15 cellular contexts compared by ENCODE assay signal in genomic region chr21:28959367-28960099, GRCh38. TPM values are rescaled to one million over a fixed set of nuclear protein-coding genes. Genes with fewer than 3 reads are reported as not detected.
A peak's percentile ranks its signal among the peaks of the same experiment; 100 is the strongest.
DNase-seq lines count a peak whose midpoint lies in the region; ATAC-seq and TF ChIP-seq lines count a peak whose summit lies in the region.
"Had no signal": no experiment of that assay in that cellular context is flagged by ENCODE, and none has a peak within 500 bp of the region (broad histone marks: within the 10 kb centered on the region; RNA-seq: fewer than 3 reads in every experiment).

No MANE protein-coding gene starts in this region.

- CTCF ChIA-PET in BJ (lab: Yijun Ruan, JAX) = interaction anchor here (2.2 kb wide), 1 partner anchor 11 kb away, joined by 6 read pairs; no protein-coding TSS in a partner anchor
- CTCF ChIA-PET in CD8-positive, alpha-beta memory T cell (lab: Charles Lee) = no interaction called here

- ATAC-seq in HG03097 (IDR thresholded peaks at IDR 0.05; ENCODE audit: low FRiP score, unreplicated experiment) = no peak
- ATAC-seq: activated T-cell treated with anti-CD3 and anti-CD28 coated beads, Interleukin-2, amount 50 U/mL, for 4 hours had no signal

- H3K4me1 ChIP-seq in mesodermal cell (ENCODE audit: control insufficient read depth, insufficient read depth, low read length, poor library complexity, severe bottlenecking) = no peaks in the 10 kb centered on the region
- no peaks in the 10 kb centered on the region for H3K4me1 ChIP-seq in CD8-positive, alpha-beta memory T cell (ENCODE audit: insufficient read depth, low read length)
- H3K4me1 ChIP-seq: tibial nerve had no signal

- no peaks in the 10 kb centered on the region for H3K9me3 ChIP-seq in mesodermal cell (ENCODE audit: control insufficient read depth, low read length)
- no peaks in the 10 kb centered on the region for H3K9me3 ChIP-seq in CD8-positive, alpha-beta memory T cell (ENCODE audit: low read length)
- H3K9me3 ChIP-seq: sigmoid colon, tibial nerve had no signal

- no peak overlapping the region for H3K4me3 Mint-ChIP-seq in CD8-positive, alpha-beta memory T cell
- H3K4me3 Mint-ChIP-seq: activated T-cell treated with anti-CD3 and anti-CD28 coated beads, Interleukin-2, amount 50 U/mL, for 4 hours had no signal

- POLR2A ChIA-PET in BJ (lab: Charles Lee) = no interaction called here
- POLR2A ChIA-PET in CD8-positive, alpha-beta memory T cell (lab: Charles Lee) = interaction anchor here (0.6 kb wide), 1 partner anchor 9 kb away, joined by 4 read pairs; no protein-coding TSS in a partner anchor

- no peaks in the 10 kb centered on the region for H3K9me3 Mint-ChIP-seq in CD8-positive, alpha-beta memory T cell
- H3K9me3 Mint-ChIP-seq: activated T-cell treated with anti-CD3 and anti-CD28 coated beads, Interleukin-2, amount 50 U/mL, for 4 hours had no signal

- peaks cover 15 to 87% (median 32%) of the 10 kb centered on the region in 3 donors for H3K36me3 Mint-ChIP-seq in CD8-positive, alpha-beta memory T cell

- H3K4me1 Mint-ChIP-seq in CD8-positive, alpha-beta memory T cell = peaks cover 9 to 18% (median 12%) of the 10 kb centered on the region in 3 donors

- H3K27me3 ChIP-seq in BJ (ENCODE audit: control insufficient read depth, insufficient read depth, low read length) = no peaks in the 10 kb centered on the region
- H3K27me3 ChIP-seq in CD8-positive, alpha-beta memory T cell (ENCODE audit: insufficient read depth, low read length, poor library complexity, severe bottlenecking) = no peaks in the 10 kb centered on the region
- H3K27me3 ChIP-seq: sigmoid colon, tibial nerve had no signal

- WGBS in mesodermal cell (ENCODE audit: insufficient coverage in 2 of 2), 2 experiments = 88 to 100% methylated on average over 2 to 4 of the region's 7 CpGs

- H3K4me3 ChIP-seq in BJ (ENCODE audit: low read depth, low read length) = no peak overlapping the region
- H3K4me3 ChIP-seq in mesodermal cell (ENCODE audit: extremely low read depth, insufficient read depth, low read length, poor library complexity, severe bottlenecking) = no peak overlapping the region
- H3K4me3 ChIP-seq in CD8-positive, alpha-beta memory T cell (ENCODE audit: low read length) = no peak overlapping the region
- H3K4me3 ChIP-seq: sigmoid colon, tibial nerve had no signal

- DNase-seq in BJ (ENCODE audit: low read depth) (peak; percentile 31), NCI-H226 (peak; percentile 76), dedifferentiated amniotic fluid mesenchymal stem cell (ENCODE audit: extremely low spot score) (peak; percentile 63), mesenteric fat pad (ENCODE audit: low spot score) (no peak)
- DNase-seq in stimulated activated CD4-positive, alpha-beta T cell treated with anti-CD3 and anti-CD28 coated beads, Interleukin-4, amount 100 ng/mL, for 24 hours = no peak
- DNase-seq in CD8-positive, alpha-beta memory T cell = no peak
- DNase-seq: activated T-cell treated with anti-CD3 and anti-CD28 coated beads, Interleukin-2, amount 50 U/mL, for 4 hours; cerebellar nuclear complex; GOT3; hypothalamus; RPMI8226; sigmoid colon had no signal

- H3K27ac ChIP-seq in mesodermal cell (ENCODE audit: low read depth, low read length, severe bottlenecking) = peak overlapping the region; percentile 24
- no peak overlapping the region for H3K27ac ChIP-seq in CD8-positive, alpha-beta memory T cell (ENCODE audit: low read depth, low read length)
- H3K27ac ChIP-seq: sigmoid colon had no signal

- H3K27ac Mint-ChIP-seq in CD8-positive, alpha-beta memory T cell = no peak overlapping the region

- no peaks in the 10 kb centered on the region for H3K27me3 Mint-ChIP-seq in CD8-positive, alpha-beta memory T cell

- no peak for TF ChIP-seq CTCF in BJ (IDR thresholded peaks at IDR 0.05; ENCODE audit: insufficient read depth, low read depth, low read length)

- H3K36me3 ChIP-seq in BJ (ENCODE audit: control insufficient read depth, insufficient read depth, low read length) = peaks cover 7% of the 10 kb centered on the region
- H3K36me3 ChIP-seq in mesodermal cell (ENCODE audit: control insufficient read depth, insufficient read depth, low read length) = peaks cover 47% of the 10 kb centered on the region
- H3K36me3 ChIP-seq in CD8-positive, alpha-beta memory T cell (ENCODE audit: insufficient read depth, low read length) = peaks cover 34% of the 10 kb centered on the region

RNA-seq across cellular contexts. Expression of gene LTN1, which starts 33.1 kb away (rescaled TPM):
- 6.2 and 11.7 TPM in 2 replicates for polyA plus RNA-seq in BJ (2011; rRNA removed)
- polyA minus RNA-seq in BJ (2011; rRNA and poly(A)+ RNA removed) = 13.5 and 15.7 TPM in 2 replicates
- 20.8 TPM for polyA plus RNA-seq in mesodermal cell (2013, experiment 1 of 2)
- polyA plus RNA-seq in mesodermal cell (2013, experiment 2 of 2) = 21.9 TPM
- 22.6 TPM for total RNA-seq in mesenteric fat pad
- 10 to 100 TPM; 22.1 to 23.2 TPM for total RNA-seq in CD8-positive, alpha-beta memory T cell
- 15.7 TPM for polyA plus RNA-seq in CD8-positive, alpha-beta memory T cell

RNA-seq across cellular contexts. Expression of gene RWDD2B, which starts 59.6 kb away (rescaled TPM):
- 16.2 and 31.7 TPM in 2 replicates for polyA plus RNA-seq in BJ (2011; rRNA removed)
- polyA minus RNA-seq in BJ (2011; rRNA and poly(A)+ RNA removed) = 9.6 and 10.3 TPM in 2 replicates
- 9.5 TPM for polyA plus RNA-seq in mesodermal cell (2013, experiment 1 of 2)
- polyA plus RNA-seq in mesodermal cell (2013, experiment 2 of 2) = 9.2 TPM
- 16.9 TPM for total RNA-seq in mesenteric fat pad
- total RNA-seq in CD8-positive, alpha-beta memory T cell = 10 to 100 TPM; 19.1 to 19.9 TPM
- 12.1 TPM for polyA plus RNA-seq in CD8-positive, alpha-beta memory T cell

Comparison
In these comparisons a context has a peak if more than half of its experiments do, and no peak if none do; other contexts are left out.
1. DNase-seq: peak in BJ (single experiment), NCI-H226 (single experiment) and dedifferentiated amniotic fluid mesenchymal stem cell (single experiment); none in stimulated activated CD4-positive, alpha-beta T cell treated with anti-CD3 and anti-CD28 coated beads, Interleukin-4, amount 100 ng/mL, for 24 hours (single experiment), mesenteric fat pad (single experiment) and CD8-positive, alpha-beta memory T cell (0 of 5).